12 cellular contexts compared by ENCODE assay signal in genomic region chr4:56183344-56183959, GRCh38.
DNase-seq lines count a peak whose midpoint lies in the region; ATAC-seq, FAIRE-seq and TF ChIP-seq lines count a peak whose summit lies in the region.
"Had no signal": no experiment of that assay in that cellular context is flagged by ENCODE, and none has a peak within 500 bp of the region (broad histone marks: within the 10 kb centered on the region; RNA-seq: fewer than 3 reads in every experiment).

No MANE protein-coding gene starts in this region.

- no peak overlapping the region for H2BK15ac ChIP-seq in H1 (ENCODE audit: low read length)

- no peak overlapping the region for H3K14ac ChIP-seq in H1 (ENCODE audit: insufficient read length)

- H2AFZ ChIP-seq in H1 (ENCODE audit: low read length): no peak overlapping the region

- H3K4ac ChIP-seq in H1 (replicated peaks; ENCODE audit: insufficient read length, low read depth, low read length): no peak overlapping the region

- H2BK20ac ChIP-seq in H1 (ENCODE audit: low read length): no peak overlapping the region

- no peak overlapping the region for H3K18ac ChIP-seq in H1 (ENCODE audit: extremely low read depth, low read length)

- H4K20me1 ChIP-seq in H1 (replicated peaks in 1 of 2; ENCODE audit: control insufficient read depth in 1 of 2, insufficient read depth in 2 of 2, low read length in 2 of 2): peaks cover 0 to 4% of the 10 kb centered on the region in 2 experiments

- peaks cover 16% of the 10 kb centered on the region for H3K4me1 Mint-ChIP-seq in mesothelial cell of epicardium

- ATAC-seq in GM19467 (IDR thresholded peaks at IDR 0.05; ENCODE audit: unreplicated experiment) (peak; percentile 73), HG03280 (IDR thresholded peaks at IDR 0.05; ENCODE audit: unreplicated experiment) (peak; percentile 74)
- ATAC-seq: HCT116 had no signal

- no peak overlapping the region for H2BK12ac ChIP-seq in H1 (ENCODE audit: low read depth, low read length)

- 0 out of 2 replicates have a peak overlapping the region, but pooled peaks have one; percentile 2 for H3K27ac ChIP-seq in H1 (ENCODE audit: low read depth, low read length)
- H3K27ac ChIP-seq: tibial nerve had no signal

- FAIRE-seq in H1 (lab: Jason Lieb, UNC): peak; percentile 70

- POLR2A ChIA-PET in H1 (lab: Charles Lee; ENCODE audit: partially characterized antibody): interaction anchor here (0.7 to 2.2 kb wide), 3 partner anchors 19 to 203 kb away, joined by 3 to 7 read pairs (median 3); partner anchors contain the start of gene AASDH

- peak; percentile 7 to 38; a peak in 2 of 4 replicates for TF ChIP-seq RAD21 in H1 (IDR thresholded peaks at IDR 0.05 in 1 of 2, conservative IDR thresholded peaks at IDR 0.05 in 1 of 2; ENCODE audit: low read depth in 2 of 2, low read length in 2 of 2)

- H3K23me2 ChIP-seq in H1 (ENCODE audit: low read depth, low read length): no peaks in the 10 kb centered on the region

- H2AK5ac ChIP-seq in H1 (ENCODE audit: low read depth, low read length): no peak overlapping the region

- H2BK120ac ChIP-seq in H1 (replicated peaks; ENCODE audit: low read depth, low read length): no peak overlapping the region

- H3K9ac ChIP-seq in H1 (replicated peaks in 1 of 4; ENCODE audit: extremely low read depth in 1 of 4, low read depth in 3 of 4, low read length in 3 of 4): no peak overlapping the region

- H3K36me3 Mint-ChIP-seq in mesothelial cell of epicardium: peaks cover 14% of the 10 kb centered on the region
- H3K36me3 Mint-ChIP-seq: CD4-positive, CD25-positive, alpha-beta regulatory T cell had no signal

- no peak overlapping the region for H3K23ac ChIP-seq in H1 (ENCODE audit: insufficient read length)

- no peak overlapping the region for H3K27ac Mint-ChIP-seq in mesothelial cell of epicardium
- H3K27ac Mint-ChIP-seq: CD4-positive, CD25-positive, alpha-beta regulatory T cell had no signal

- no peaks in the 10 kb centered on the region for H3K9me3 ChIP-seq in H1 (ENCODE audit: insufficient read depth in 2 of 2, low read depth in 1 of 2, low read length in 1 of 2)
- H3K9me3 ChIP-seq: tibial nerve had no signal

- CTCF ChIA-PET in H1 (lab: Charles Lee; ENCODE audit: partially characterized antibody): interaction anchor here (0.9 kb wide), 2 partner anchors 23 to 71 kb away, joined by 3 to 4 read pairs; no protein-coding TSS in a partner anchor

- no peak overlapping the region for H4K8ac ChIP-seq in H1 (ENCODE audit: extremely low read depth, insufficient read depth, low read length)

- no peaks in the 10 kb centered on the region for H3K79me2 ChIP-seq in H1 (ENCODE audit: control insufficient read depth in 1 of 2, insufficient read depth in 2 of 2, low read length in 2 of 2)

- no peaks in the 10 kb centered on the region for H3K27me3 ChIP-seq in GM06990 (replicated peaks; ENCODE audit: control insufficient read depth, insufficient read depth, low read length)
- H3K27me3 ChIP-seq in H1 (replicated peaks in 1 of 4; ENCODE audit: control insufficient read depth in 3 of 4, extremely low read depth in 1 of 4, insufficient read depth in 3 of 4, low read length in 3 of 4): no peaks in the 10 kb centered on the region
- H3K27me3 ChIP-seq: tibial nerve had no signal

- H3K4me3 ChIP-seq in GM06990 (replicated peaks; ENCODE audit: low read depth, low read length) (no peak overlapping the region), H1 (ENCODE audit: extremely low read depth in 1 of 4, insufficient read depth in 2 of 4, low read depth in 3 of 4, low read length in 4 of 4) (no peak overlapping the region)
- H3K4me3 ChIP-seq: tibial nerve had no signal

- H4K5ac ChIP-seq in H1 (ENCODE audit: insufficient read length, low read depth, low read length): no peak overlapping the region

- H3K4me1 ChIP-seq in H1 (replicated peaks in 1 of 4; ENCODE audit: control insufficient read depth in 3 of 4, insufficient read depth in 4 of 4, low read length in 3 of 4): peaks cover 0 to 7% (median 2%) of the 10 kb centered on the region in 4 experiments; a peak in 4 of 7 replicates
- H3K4me1 ChIP-seq: tibial nerve had no signal

- H3K4me2 ChIP-seq in H1 (ENCODE audit: insufficient read depth in 1 of 2, low read depth in 2 of 2, low read length in 2 of 2): no peak overlapping the region

- H3K79me1 ChIP-seq in H1 (ENCODE audit: low read depth, low read length): no peaks in the 10 kb centered on the region

- TF ChIP-seq CTCF in GM06990 (IDR thresholded peaks at IDR 0.05; ENCODE audit: insufficient read depth, low read length, poor library complexity, severe bottlenecking) (peak; percentile 51), H1 (IDR thresholded peaks at IDR 0.05; ENCODE audit: control extremely low read depth in 1 of 3, insufficient read depth in 1 of 3, low read depth in 1 of 3, low read length in 3 of 3) (peak in 2 of 3 experiments; percentile 19 to 42; a peak in 2 of 4 replicates), mesothelial cell of epicardium (IDR thresholded peaks at IDR 0.05; ENCODE audit: unreplicated experiment) (no peak)

- 82% methylated on average over 11 of the region's 11 CpGs; no CpG with 5 or more reads in 1 of the 2 experiments for WGBS in H1 (ENCODE audit: extremely low coverage in 1 of 2, insufficient coverage in 1 of 2, insufficient read length in 1 of 2, insufficient replicate concordance in 2 of 2, low coverage in 1 of 2, low lambda C conversion rate in 2 of 2, missing lambda C conversion rate in 1 of 2), 2 experiments

- no peak overlapping the region for H3K56ac ChIP-seq in H1 (replicated peaks; ENCODE audit: insufficient read length, low read depth, low read length)

- H2BK5ac ChIP-seq in H1 (ENCODE audit: low read depth, low read length): no peak overlapping the region

- H3K9me3 Mint-ChIP-seq in mesothelial cell of epicardium: no peaks in the 10 kb centered on the region

- H3K4me3 Mint-ChIP-seq in mesothelial cell of epicardium: no peak overlapping the region
- H3K4me3 Mint-ChIP-seq: CD4-positive, CD25-positive, alpha-beta regulatory T cell had no signal

- TF ChIP-seq POLR2A in H1 (IDR thresholded peaks at IDR 0.05; ENCODE audit: control extremely low read depth in 1 of 2, low read depth in 2 of 2, low read length in 2 of 2): no peak

- DNase-seq in GM06990 (ENCODE audit: extremely low read depth, insufficient read length) (peak; percentile 21), H1 (ENCODE audit: low read depth in 1 of 2, low spot score in 2 of 2) (no peak), DMS79 treated with DMSO at 0.1 percent for 48 hours (lab: John Stamatoyannopoulos, UW) (no peak), mesothelial cell of epicardium (ENCODE audit: low spot score in 2 of 2, unreplicated experiment in 2 of 2) (no peak), islet precursor cell (no peak)
- DNase-seq in activated CD4-positive, alpha-beta T cell treated with anti-CD3 and anti-CD28 coated beads for 48 hours: no peak
- DNase-seq: CD4-positive, CD25-positive, alpha-beta regulatory T cell; midbrain had no signal

- no peak for TF ChIP-seq EP300 in H1 (IDR thresholded peaks at IDR 0.05; ENCODE audit: borderline replicate concordance in 1 of 2, low read depth in 2 of 2, low read length in 2 of 2)

- no peak overlapping the region for H4K91ac ChIP-seq in H1 (replicated peaks; ENCODE audit: insufficient read length, low read length)

- no peaks in the 10 kb centered on the region for H3K36me3 ChIP-seq in GM06990 (ENCODE audit: control insufficient read depth, insufficient read depth, low read length)
- H3K36me3 ChIP-seq in H1 (ENCODE audit: control insufficient read depth in 2 of 4, insufficient read depth in 4 of 4, low read length in 3 of 4): no peaks in the 10 kb centered on the region; a peak in 2 of 8 replicates
- H3K36me3 ChIP-seq: tibial nerve had no signal

- no peaks in the 10 kb centered on the region for H3K27me3 Mint-ChIP-seq in mesothelial cell of epicardium (ENCODE audit: low read depth)
- H3K27me3 Mint-ChIP-seq: CD4-positive, CD25-positive, alpha-beta regulatory T cell had no signal

TF ChIP-seq in H1, 55 proteins besides CTCF, POLR2A, EP300 and RAD21:
- TF ChIP-seq ASH2L (IDR thresholded peaks at IDR 0.05; ENCODE audit: low read length) (no peak), NANOG (IDR thresholded peaks at IDR 0.05; ENCODE audit: insufficient read depth, low read depth, low read length, poor library complexity, severe bottlenecking) (no peak), TEAD4 (IDR thresholded peaks at IDR 0.05; ENCODE audit: low read depth, low read length) (no peak), SIX5 (IDR thresholded peaks at IDR 0.05; ENCODE audit: low read depth, low read length) (no peak), ATF3 (IDR thresholded peaks at IDR 0.05; ENCODE audit: insufficient read depth, low read depth, low read length) (no peak), HDAC6 (IDR thresholded peaks at IDR 0.05; ENCODE audit: low read depth, low read length) (no peak), MAFK (IDR thresholded peaks at IDR 0.05; ENCODE audit: low read depth, low read length) (no peak), CHD2 (IDR thresholded peaks at IDR 0.05; ENCODE audit: low read length) (no peak), CHD1 (IDR thresholded peaks at IDR 0.05; ENCODE audit: low read depth, low read length) (no peak), JUN (IDR thresholded peaks at IDR 0.05; ENCODE audit: low read depth, low read length) (no peak), ZNF274 (IDR thresholded peaks at IDR 0.05; ENCODE audit: borderline replicate concordance, extremely low read depth, low read length) (no peak), EGR1 (IDR thresholded peaks at IDR 0.05; ENCODE audit: borderline replicate concordance, low read depth, low read length) (no peak), SP4 (IDR thresholded peaks at IDR 0.05; ENCODE audit: low read length) (no peak), KDM4A (IDR thresholded peaks at IDR 0.05; ENCODE audit: low read depth, low read length, severe bottlenecking) (no peak)
- TF ChIP-seq, protein P1, sequence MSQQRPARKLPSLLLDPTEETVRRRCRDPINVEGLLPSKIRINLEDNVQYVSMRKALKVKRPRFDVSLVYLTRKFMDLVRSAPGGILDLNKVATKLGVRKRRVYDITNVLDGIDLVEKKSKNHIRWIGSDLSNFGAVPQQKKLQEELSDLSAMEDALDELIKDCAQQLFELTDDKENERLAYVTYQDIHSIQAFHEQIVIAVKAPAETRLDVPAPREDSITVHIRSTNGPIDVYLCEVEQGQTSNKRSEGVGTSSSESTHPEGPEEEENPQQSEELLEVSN (IDR thresholded peaks at IDR 0.05): no peak
